ENCODE assay signal across 21 cellular contexts in genomic region chrY:7141477-7141876, GRCh38.
"Had no signal": no experiment of that assay in that cellular context is flagged by ENCODE, and none has a peak within 500 bp of the region (broad histone marks: within the 10 kb centered on the region; RNA-seq: fewer than 3 reads in every experiment).

No MANE protein-coding gene starts in this region.

- DNase-seq: esophagus squamous epithelium; foreskin fibroblast; glutamatergic neuron; islet precursor cell; mammary epithelial cell; naive thymus-derived CD8-positive, alpha-beta T cell; ovary; sigmoid colon; stimulated activated CD4-positive, alpha-beta T cell treated with anti-CD3 and anti-CD28 coated beads, Interleukin-2, amount 100 ng/mL, for 24 hours; stimulated activated CD4-positive, alpha-beta T cell treated with anti-CD3 and anti-CD28 coated beads, Interleukin-4, amount 100 ng/mL, for 4 hours; stimulated activated naive CD4-positive, alpha-beta T cell; tibial artery; upper lobe of left lung; uterus had no signal

- H3K36me3 ChIP-seq: esophagus squamous epithelium, gastroesophageal sphincter, ovary, right atrium auricular region, sigmoid colon, suprapubic skin, tibial artery, upper lobe of left lung, uterus had no signal

- H3K27ac Mint-ChIP-seq: dendritic cell treated with granulocyte-macrophage colony-stimulating factor and Interleukin-4, amounts not matched to agents 40 ng/mL and 50 ng/mL, for 4 days had no signal

- H3K36me3 Mint-ChIP-seq: naive thymus-derived CD8-positive, alpha-beta T cell had no signal

- H3K27me3 ChIP-seq: esophagus squamous epithelium, gastroesophageal sphincter, ovary, right atrium auricular region, sigmoid colon, suprapubic skin, tibial artery, upper lobe of left lung, uterus had no signal

- ATAC-seq: gastroesophageal sphincter, left lobe of liver had no signal

- H3K27ac ChIP-seq: esophagus squamous epithelium, gastroesophageal sphincter, ovary, right atrium auricular region, sigmoid colon, skin epidermis, suprapubic skin, tibial artery, upper lobe of left lung, uterus had no signal

- H3K4me3 ChIP-seq: esophagus squamous epithelium, gastroesophageal sphincter, ovary, right atrium auricular region, sigmoid colon, skin epidermis, suprapubic skin, tibial artery, upper lobe of left lung, uterus had no signal

- H3K4me1 ChIP-seq: esophagus squamous epithelium, gastroesophageal sphincter, right atrium auricular region, sigmoid colon, tibial artery, upper lobe of left lung, uterus had no signal

- H3K9me3 Mint-ChIP-seq: dendritic cell treated with granulocyte-macrophage colony-stimulating factor and Interleukin-4, amounts not matched to agents 40 ng/mL and 50 ng/mL, for 4 days; neural crest cell had no signal

- H3K27me3 Mint-ChIP-seq: dendritic cell treated with granulocyte-macrophage colony-stimulating factor and Interleukin-4, amounts not matched to agents 40 ng/mL and 50 ng/mL, for 4 days; naive thymus-derived CD8-positive, alpha-beta T cell had no signal

- H3K9me3 ChIP-seq: esophagus squamous epithelium, gastroesophageal sphincter, ovary, right atrium auricular region, sigmoid colon, suprapubic skin, tibial artery, upper lobe of left lung, uterus had no signal

- H3K4me1 Mint-ChIP-seq: neural crest cell had no signal

- H3K4me3 Mint-ChIP-seq: dendritic cell treated with granulocyte-macrophage colony-stimulating factor and Interleukin-4, amounts not matched to agents 40 ng/mL and 50 ng/mL, for 4 days; neural crest cell had no signal
